9 cellular contexts compared by ENCODE assay signal in genomic region chr7:29806131-29806792, GRCh38. TPM values are rescaled to one million over a fixed set of nuclear protein-coding genes. Genes with fewer than 3 reads are reported as not detected.
A peak's percentile ranks its signal among the peaks of the same experiment; 100 is the strongest.
DNase-seq lines count a peak whose midpoint lies in the region; ATAC-seq and TF ChIP-seq lines count a peak whose summit lies in the region.
"Had no signal": no experiment of that assay in that cellular context is flagged by ENCODE, and none has a peak within 500 bp of the region (broad histone marks: within the 10 kb centered on the region; RNA-seq: fewer than 3 reads in every experiment).

TSS of gene WIPF3 (plus strand) at chr7:29806508. CDS start at chr7:29834725, 28,217 bp downstream.

- no peak for TF ChIP-seq CTCF in hepatocyte (IDR thresholded peaks at IDR 0.05; ENCODE audit: poor library complexity)

- H2AFZ ChIP-seq in hepatocyte, result peak within 1 kb of the TSS; percentile 87

- no peaks in the 10 kb centered on the region for H4K20me1 ChIP-seq in hepatocyte (ENCODE audit: insufficient read depth, poor library complexity, severe bottlenecking)
- H4K20me1 ChIP-seq: BLaER1 treated with 17β-estradiol and CSF1 and Interleukin-3, amounts not matched to agents 10 nM and 100 nM had no signal

- H3K27me3 Mint-ChIP-seq in activated CD8-positive, alpha-beta T cell treated with anti-CD3 and anti-CD28 coated beads, Interleukin-2, amount 10 ng/mL, durations not matched to agents 7 days and 5 days (ENCODE audit: low read depth), result peaks cover 74% of the 10 kb centered on the region

- ATAC-seq in activated CD8-positive, alpha-beta T cell treated with anti-CD3 and anti-CD28 coated beads, Interleukin-2, amount 10 ng/mL, durations not matched to agents 7 days and 5 days, result peak; percentile 63
- no peak for ATAC-seq in GM21825 (IDR thresholded peaks at IDR 0.05; ENCODE audit: unreplicated experiment)

- POLR2A ChIA-PET in activated CD8-positive, alpha-beta T cell treated with anti-CD3 and anti-CD28 coated beads, Interleukin-2, amount 10 ng/mL, durations not matched to agents 7 days and 5 days (lab: Charles Lee), result no interaction called here

- H3K4me2 ChIP-seq in hepatocyte, result peak within 1 kb of the TSS; percentile 96
- H3K4me2 ChIP-seq: BLaER1 treated with 17β-estradiol and CSF1 and Interleukin-3, amounts not matched to agents 10 nM and 100 nM had no signal

- peak within 1 kb of the TSS; percentile 52 for H3K27ac ChIP-seq in hepatocyte
- H3K27ac ChIP-seq: BLaER1 treated with 17β-estradiol and CSF1 and Interleukin-3, amounts not matched to agents 10 nM and 100 nM had no signal

- peaks cover 12% of the 10 kb centered on the region for H3K27me3 ChIP-seq in hepatocyte

- H3K27ac Mint-ChIP-seq in activated CD8-positive, alpha-beta T cell treated with anti-CD3 and anti-CD28 coated beads, Interleukin-2, amount 10 ng/mL, durations not matched to agents 7 days and 5 days, result no peak within 1 kb of the TSS

- no peak within 1 kb of the TSS for H3K4me3 Mint-ChIP-seq in activated CD8-positive, alpha-beta T cell treated with anti-CD3 and anti-CD28 coated beads, Interleukin-2, amount 10 ng/mL, durations not matched to agents 7 days and 5 days

- peak within 1 kb of the TSS; percentile 62 for H3K4me3 ChIP-seq in hepatocyte

- H3K9me3 Mint-ChIP-seq in activated CD8-positive, alpha-beta T cell treated with anti-CD3 and anti-CD28 coated beads, Interleukin-2, amount 10 ng/mL, durations not matched to agents 7 days and 5 days (ENCODE audit: insufficient read depth), result no peaks in the 10 kb centered on the region

- peaks cover 7% of the 10 kb centered on the region for H3K4me1 Mint-ChIP-seq in activated CD8-positive, alpha-beta T cell treated with anti-CD3 and anti-CD28 coated beads, Interleukin-2, amount 10 ng/mL, durations not matched to agents 7 days and 5 days (ENCODE audit: low read depth)

- H3K79me2 ChIP-seq in hepatocyte, result peaks cover 13% of the 10 kb centered on the region

- H3K9me3 ChIP-seq in hepatocyte (ENCODE audit: low read depth), result no peaks in the 10 kb centered on the region

- H3K4me1 ChIP-seq in hepatocyte (ENCODE audit: insufficient read depth), result peaks cover 8% of the 10 kb centered on the region

- no peaks in the 10 kb centered on the region for H3K36me3 ChIP-seq in hepatocyte (replicated peaks; ENCODE audit: insufficient read depth, low read depth)
- H3K36me3 ChIP-seq: BLaER1 treated with 17β-estradiol and CSF1 and Interleukin-3, amounts not matched to agents 10 nM and 100 nM had no signal

- WGBS in hepatocyte (ENCODE audit: low lambda C conversion rate, missing lambda C conversion rate), result 9% methylated on average over 18 of the region's 77 CpGs

- H3K36me3 Mint-ChIP-seq in activated CD8-positive, alpha-beta T cell treated with anti-CD3 and anti-CD28 coated beads, Interleukin-2, amount 10 ng/mL, durations not matched to agents 7 days and 5 days (ENCODE audit: low read depth), result no peaks in the 10 kb centered on the region

- CTCF ChIA-PET in activated CD8-positive, alpha-beta T cell treated with anti-CD3 and anti-CD28 coated beads, Interleukin-2, amount 10 ng/mL, durations not matched to agents 7 days and 5 days (lab: Charles Lee), result interaction anchor here (0.6 kb wide), 1 partner anchor 32 kb away, joined by 3 read pairs; no protein-coding TSS in a partner anchor

- H3K9me2 ChIP-seq in hepatocyte (replicated peaks; ENCODE audit: insufficient read depth), result no peaks in the 10 kb centered on the region

- peak; percentile 49 for DNase-seq in NCI-H146 (lab: John Stamatoyannopoulos, UW)
- DNase-seq in NCI-H146 treated with DMSO at 0.1 percent for 48 hours (lab: John Stamatoyannopoulos, UW; ENCODE audit: unreplicated experiment), result no peak
- DNase-seq in activated CD8-positive, alpha-beta T cell treated with anti-CD3 and anti-CD28 coated beads, Interleukin-2, amount 10 ng/mL, durations not matched to agents 7 days and 5 days, result no peak
- peak; percentile 84 for DNase-seq in hepatocyte (ENCODE audit: low spot score)
- DNase-seq in retina, result peak; percentile 65
- DNase-seq in NCI-H2196 (lab: John Stamatoyannopoulos, UW; ENCODE audit: unreplicated experiment), result no peak
- DNase-seq in GM19238 (ENCODE audit: insufficient read length, low spot score), result no peak

RNA-seq across cellular contexts. Expression of gene WIPF3, which starts in this region (rescaled TPM):
- total RNA-seq in activated CD8-positive, alpha-beta T cell treated with anti-CD3 and anti-CD28 coated beads, Interleukin-2, amount 10 ng/mL, durations not matched to agents 7 days and 5 days, result not detected
- total RNA-seq in hepatocyte, result 1.8 and 2.4 TPM in 2 replicates
- polyA plus RNA-seq in hepatocyte, result 0.98 and 1.2 TPM in 2 replicates

Comparison
In these comparisons a context has a peak if more than half of its experiments do, and no peak if none do; other contexts are left out.
1. DNase-seq: peak in NCI-H146 (single experiment), hepatocyte (single experiment) and retina (single experiment); none in NCI-H146 treated with DMSO at 0.1 percent for 48 hours (single experiment), activated CD8-positive, alpha-beta T cell treated with anti-CD3 and anti-CD28 coated beads, Interleukin-2, amount 10 ng/mL, durations not matched to agents 7 days and 5 days (single experiment), NCI-H2196 (single experiment) and GM19238 (single experiment).
2. Peak in ATAC-seq in activated CD8-positive, alpha-beta T cell treated with anti-CD3 and anti-CD28 coated beads, Interleukin-2, amount 10 ng/mL, durations not matched to agents 7 days and 5 days; RNA of the gene not detected or under 1 TPM.